22 cellular contexts compared by ENCODE assay signal in the genomic region with DNA sequence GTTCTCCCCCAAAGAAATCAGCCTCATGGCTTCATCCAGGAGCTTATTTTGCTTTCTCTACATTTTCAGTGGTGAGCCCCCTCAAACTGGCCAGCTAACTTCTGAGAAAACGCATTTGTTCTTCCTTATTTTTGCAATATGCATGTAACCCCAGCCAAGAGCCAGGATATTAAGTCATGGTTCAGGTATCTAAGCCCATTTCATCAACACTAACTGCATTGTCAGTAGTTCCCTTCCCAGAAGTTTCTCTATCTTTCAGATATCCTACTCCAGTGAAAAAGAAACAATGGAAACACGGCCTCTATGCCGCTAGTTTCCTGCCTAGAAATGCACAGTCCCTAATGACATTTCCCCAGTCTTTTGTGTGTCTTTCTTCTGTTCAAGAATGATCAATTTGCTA.
DNase-seq lines count a peak whose midpoint lies in the region; ATAC-seq and TF ChIP-seq lines count a peak whose summit lies in the region.
"Had no signal": no experiment of that assay in that cellular context is flagged by ENCODE, and none has a peak within 500 bp of the region (broad histone marks: within the 10 kb centered on the region; RNA-seq: fewer than 3 reads in every experiment).

No MANE protein-coding gene starts in this region.

- TF ChIP-seq RAD21 in IMR-90 (IDR thresholded peaks at IDR 0.05; ENCODE audit: low read length) = no peak

- no peak for ATAC-seq in IMR-90 (ENCODE audit: low read depth)
- ATAC-seq in GM21367 (IDR thresholded peaks at IDR 0.05; ENCODE audit: unreplicated experiment) = no peak
- ATAC-seq: activated CD8-positive, alpha-beta T cell treated with anti-CD3 and anti-CD28 coated beads for 36 hours; body of pancreas; left lung; naive thymus-derived CD8-positive, alpha-beta T cell; upper lobe of right lung had no signal

- H3K4ac ChIP-seq in IMR-90 (ENCODE audit: low read depth, low read length) = no peak overlapping the region

- H3K27me3 ChIP-seq in IMR-90 (ENCODE audit: control insufficient read depth, insufficient read depth, low read length) (no peaks in the 10 kb centered on the region), SJCRH30 (no peaks in the 10 kb centered on the region)
- H3K27me3 ChIP-seq: body of pancreas, left lung, upper lobe of right lung had no signal

- WGBS in IMR-90 (ENCODE audit: extremely low coverage in 2 of 2, insufficient read length in 1 of 2), 2 experiments = 67% methylated on average over 1 of the region's 3 CpGs; no CpG with 5 or more reads in 1 of the 2 experiments

- H3K4me1 ChIP-seq in IMR-90 (ENCODE audit: control insufficient read depth, insufficient read depth, low read length) = peaks cover 9% of the 10 kb centered on the region
- no peaks in the 10 kb centered on the region for H3K4me1 ChIP-seq in SJCRH30
- H3K4me1 ChIP-seq: body of pancreas, left lung, upper lobe of right lung had no signal

- no TSS peak for BruUV-seq in IMR-90 (replicated peaks; lab: Mats Ljungman, UMichigan)

- no peak overlapping the region for H3K4me2 ChIP-seq in IMR-90 (ENCODE audit: low read depth, low read length)
- H3K4me2 ChIP-seq: SK-N-SH had no signal

- no peak overlapping the region for H3K27ac ChIP-seq in IMR-90 (ENCODE audit: insufficient read depth, low read length)
- no peak overlapping the region for H3K27ac ChIP-seq in SJCRH30
- H3K27ac ChIP-seq: body of pancreas, left lung, upper lobe of right lung had no signal

- no peak overlapping the region for H2BK15ac ChIP-seq in IMR-90 (ENCODE audit: low read depth, low read length)

- no peak overlapping the region; the same call in 1 of the 2 replicates for H2AK5ac ChIP-seq in IMR-90 (ENCODE audit: low read depth, low read length)

- no peaks in the 10 kb centered on the region for H3K9me1 ChIP-seq in IMR-90 (ENCODE audit: insufficient read depth, low read length)

- no peak overlapping the region for H2BK20ac ChIP-seq in IMR-90 (ENCODE audit: low read depth, low read length)

- no peak overlapping the region for H3K9ac ChIP-seq in IMR-90 (ENCODE audit: low read depth, low read length)
- H3K9ac ChIP-seq: SK-N-SH had no signal

- DNase-seq in IMR-90 = peak; percentile 73
- peak; percentile 86 to 88 for DNase-seq in cardiac fibroblast (ENCODE audit: low read depth in 2 of 2)
- DNase-seq in fibroblast of the aortic adventitia (ENCODE audit: low read depth) = peak; percentile 71
- DNase-seq in pulmonary artery endothelial cell (ENCODE audit: low read depth, low spot score) = peak; percentile 86
- DNase-seq in activated CD4-positive, alpha-beta T cell treated with anti-CD3 and anti-CD28 coated beads for 1 hour = no peak
- no peak for DNase-seq in SJCRH30
- DNase-seq: activated CD4-positive, CD25-positive, alpha-beta regulatory T cell treated with anti-CD3 and anti-CD28 coated beads, Interleukin-2, amount 50 U/mL, for 72 hours; activated CD8-positive, alpha-beta T cell treated with anti-CD3 and anti-CD28 coated beads for 36 hours; activated naive CD8-positive, alpha-beta T cell treated with anti-CD3 and anti-CD28 coated beads, Interleukin-2, amount 10 ng/mL, durations not matched to agents 7 days and 5 days; body of pancreas; Calu3; DMS79 treated with DMSO at 0.1 percent for 48 hours; effector CD4-positive, alpha-beta T cell; GF-D8; left lung; naive thymus-derived CD8-positive, alpha-beta T cell; NCI-H1436; retina; SK-N-SH; stimulated activated CD4-positive, alpha-beta T cell treated with anti-CD3 and anti-CD28 coated beads, Interleukin-4, amount 100 ng/mL, for 1 hour; upper lobe of right lung had no signal

- no peak for TF ChIP-seq POLR2A in IMR-90 (IDR thresholded peaks at IDR 0.05; ENCODE audit: low read depth, low read length)

- H4K8ac ChIP-seq in IMR-90 (ENCODE audit: low read depth in 2 of 2, low read length in 2 of 2) = no peak overlapping the region

- no peak overlapping the region for H4K91ac ChIP-seq in IMR-90 (ENCODE audit: insufficient read depth, low read depth, low read length)

- dilution Hi-C loops in IMR-90 (cut with HindIII; ENCODE audit: low sequenced_read_pairs, unreplicated experiment) = no loop called here

- no peaks in the 10 kb centered on the region for H3K9me3 ChIP-seq in IMR-90 (ENCODE audit: control insufficient read depth, insufficient read depth, low read length)
- no peaks in the 10 kb centered on the region for H3K9me3 ChIP-seq in SJCRH30 (replicated peaks)
- H3K9me3 ChIP-seq: body of pancreas, left lung, SK-N-SH, upper lobe of right lung had no signal

- H3K36me3 ChIP-seq in IMR-90 (ENCODE audit: control insufficient read depth, insufficient read depth, low read length) = no peaks in the 10 kb centered on the region
- H3K36me3 ChIP-seq in SJCRH30 = no peaks in the 10 kb centered on the region
- H3K36me3 ChIP-seq: left lung, upper lobe of right lung had no signal

- no peaks in the 10 kb centered on the region for H4K20me1 ChIP-seq in IMR-90 (ENCODE audit: insufficient read depth, low read length)

- no peaks in the 10 kb centered on the region for H3K79me1 ChIP-seq in IMR-90 (ENCODE audit: low read depth in 1 of 2, low read length in 2 of 2)

- H2AFZ ChIP-seq in IMR-90 (replicated peaks; ENCODE audit: low read length, poor library complexity) = no peak overlapping the region

- H3K4me3 ChIP-seq in IMR-90 (ENCODE audit: insufficient read depth, low read depth, low read length) (no peak overlapping the region), cardiac fibroblast (replicated peaks in 1 of 2; ENCODE audit: low read depth in 2 of 2, low read length in 2 of 2) (no peak overlapping the region), fibroblast of the aortic adventitia (ENCODE audit: low read depth, low read length) (no peak overlapping the region), SJCRH30 (no peak overlapping the region)
- H3K4me3 ChIP-seq: body of pancreas, left lung, upper lobe of right lung had no signal

- CTCF ChIA-PET in IMR-90 (lab: Yijun Ruan, JAX) = interaction anchor here (0.6 kb wide), 1 partner anchor 114 kb away, joined by 3 read pairs; no protein-coding TSS in a partner anchor

- 0 out of 2 replicates have a peak overlapping the region, but pooled peaks have one; percentile 1 for H3K14ac ChIP-seq in IMR-90 (replicated peaks; ENCODE audit: low read depth, low read length)

- in situ Hi-C loops in IMR-90 (cut with MboI; ENCODE audit: low sequenced_read_pairs) = no loop called here

- TF ChIP-seq CTCF in IMR-90 (conservative IDR thresholded peaks at IDR 0.05; ENCODE audit: low read depth, low read length) (no peak), cardiac fibroblast (IDR thresholded peaks at IDR 0.05; ENCODE audit: low read depth, low read length) (no peak), fibroblast of the aortic adventitia (IDR thresholded peaks at IDR 0.05; ENCODE audit: insufficient read depth, low read length) (no peak)

- no peak overlapping the region for H2BK120ac ChIP-seq in IMR-90 (ENCODE audit: low read depth, low read length)

- peak overlapping the region; percentile 74; the same call in 1 of the 2 replicates for H3K18ac ChIP-seq in IMR-90 (ENCODE audit: low read depth, low read length)

- no peak overlapping the region for H4K5ac ChIP-seq in IMR-90 (ENCODE audit: low read depth, low read length)

- intact Hi-C loops in IMR-90 (cut with micrococcal nuclease) = no loop called here

- no peak overlapping the region for H2BK5ac ChIP-seq in IMR-90 (ENCODE audit: low read depth, low read length, poor library complexity, severe bottlenecking)

- POLR2A ChIA-PET in IMR-90 (lab: Charles Lee; ENCODE audit: unreplicated experiment) = no interaction called here

- no peak overlapping the region for H3K56ac ChIP-seq in IMR-90 (ENCODE audit: extremely low read depth, insufficient read depth, low read length)

- H3K23ac ChIP-seq in IMR-90 (ENCODE audit: low read depth, low read length) = no peak overlapping the region

- H2AK9ac ChIP-seq in IMR-90 (replicated peaks; ENCODE audit: low read depth, low read length, poor library complexity) = no peak overlapping the region

TF ChIP-seq in IMR-90, 13 proteins besides CTCF, POLR2A, EP300 and RAD21:
- TF ChIP-seq BHLHE40 (IDR thresholded peaks at IDR 0.05; ENCODE audit: low read depth, low read length) (no peak), MAZ (IDR thresholded peaks at IDR 0.05; ENCODE audit: borderline replicate concordance, low read depth, low read length) (no peak), MAFK (IDR thresholded peaks at IDR 0.05; ENCODE audit: low read depth, low read length) (no peak), FOS (IDR thresholded peaks at IDR 0.05; ENCODE audit: low read depth, low read length) (no peak), CEBPB (IDR thresholded peaks at IDR 0.05; ENCODE audit: low read depth, low read length) (no peak), CHD1 (IDR thresholded peaks at IDR 0.05; ENCODE audit: low read depth, low read length) (no peak), RFX5 (IDR thresholded peaks at IDR 0.05; ENCODE audit: low read depth, low read length) (no peak), NFE2L2 (IDR thresholded peaks at IDR 0.05; ENCODE audit: low read depth, low read length) (no peak), USF2 (IDR thresholded peaks at IDR 0.05; ENCODE audit: low read depth, low read length) (no peak), SMC3 (IDR thresholded peaks at IDR 0.05; ENCODE audit: low read depth, low read length) (no peak)
- TF ChIP-seq, protein P1, sequence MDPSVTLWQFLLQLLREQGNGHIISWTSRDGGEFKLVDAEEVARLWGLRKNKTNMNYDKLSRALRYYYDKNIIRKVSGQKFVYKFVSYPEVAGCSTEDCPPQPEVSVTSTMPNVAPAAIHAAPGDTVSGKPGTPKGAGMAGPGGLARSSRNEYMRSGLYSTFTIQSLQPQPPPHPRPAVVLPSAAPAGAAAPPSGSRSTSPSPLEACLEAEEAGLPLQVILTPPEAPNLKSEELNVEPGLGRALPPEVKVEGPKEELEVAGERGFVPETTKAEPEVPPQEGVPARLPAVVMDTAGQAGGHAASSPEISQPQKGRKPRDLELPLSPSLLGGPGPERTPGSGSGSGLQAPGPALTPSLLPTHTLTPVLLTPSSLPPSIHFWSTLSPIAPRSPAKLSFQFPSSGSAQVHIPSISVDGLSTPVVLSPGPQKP (IDR thresholded peaks at IDR 0.05; ENCODE audit: borderline replicate concordance, low read depth, low read length) = no peak

Comparison
In these comparisons a context has a peak if more than half of its experiments do, and no peak if none do; other contexts are left out.
1. DNase-seq: peak in IMR-90 (single experiment), cardiac fibroblast (2 of 2), fibroblast of the aortic adventitia (single experiment) and pulmonary artery endothelial cell (single experiment); none in activated CD4-positive, alpha-beta T cell treated with anti-CD3 and anti-CD28 coated beads for 1 hour (single experiment) and SJCRH30 (0 of 2).